In genomic region chr17:58658804-58659713, GRCh38 we compare ENCODE assay signal across 1 cellular context.
TF ChIP-seq lines count a peak whose summit lies in the region.

No MANE protein-coding gene starts in this region.

TF ChIP-seq in WTC11, 78 proteins besides CTCF, POLR2A, EP300 and RAD21 (continued from another document):
- TF ChIP-seq, protein P1, sequence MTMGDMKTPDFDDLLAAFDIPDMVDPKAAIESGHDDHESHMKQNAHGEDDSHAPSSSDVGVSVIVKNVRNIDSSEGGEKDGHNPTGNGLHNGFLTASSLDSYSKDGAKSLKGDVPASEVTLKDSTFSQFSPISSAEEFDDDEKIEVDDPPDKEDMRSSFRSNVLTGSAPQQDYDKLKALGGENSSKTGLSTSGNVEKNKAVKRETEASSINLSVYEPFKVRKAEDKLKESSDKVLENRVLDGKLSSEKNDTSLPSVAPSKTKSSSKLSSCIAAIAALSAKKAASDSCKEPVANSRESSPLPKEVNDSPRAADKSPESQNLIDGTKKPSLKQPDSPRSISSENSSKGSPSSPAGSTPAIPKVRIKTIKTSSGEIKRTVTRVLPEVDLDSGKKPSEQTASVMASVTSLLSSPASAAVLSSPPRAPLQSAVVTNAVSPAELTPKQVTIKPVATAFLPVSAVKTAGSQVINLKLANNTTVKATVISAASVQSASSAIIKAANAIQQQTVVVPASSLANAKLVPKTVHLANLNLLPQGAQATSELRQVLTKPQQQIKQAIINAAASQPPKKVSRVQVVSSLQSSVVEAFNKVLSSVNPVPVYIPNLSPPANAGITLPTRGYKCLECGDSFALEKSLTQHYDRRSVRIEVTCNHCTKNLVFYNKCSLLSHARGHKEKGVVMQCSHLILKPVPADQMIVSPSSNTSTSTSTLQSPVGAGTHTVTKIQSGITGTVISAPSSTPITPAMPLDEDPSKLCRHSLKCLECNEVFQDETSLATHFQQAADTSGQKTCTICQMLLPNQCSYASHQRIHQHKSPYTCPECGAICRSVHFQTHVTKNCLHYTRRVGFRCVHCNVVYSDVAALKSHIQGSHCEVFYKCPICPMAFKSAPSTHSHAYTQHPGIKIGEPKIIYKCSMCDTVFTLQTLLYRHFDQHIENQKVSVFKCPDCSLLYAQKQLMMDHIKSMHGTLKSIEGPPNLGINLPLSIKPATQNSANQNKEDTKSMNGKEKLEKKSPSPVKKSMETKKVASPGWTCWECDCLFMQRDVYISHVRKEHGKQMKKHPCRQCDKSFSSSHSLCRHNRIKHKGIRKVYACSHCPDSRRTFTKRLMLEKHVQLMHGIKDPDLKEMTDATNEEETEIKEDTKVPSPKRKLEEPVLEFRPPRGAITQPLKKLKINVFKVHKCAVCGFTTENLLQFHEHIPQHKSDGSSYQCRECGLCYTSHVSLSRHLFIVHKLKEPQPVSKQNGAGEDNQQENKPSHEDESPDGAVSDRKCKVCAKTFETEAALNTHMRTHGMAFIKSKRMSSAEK (CRISPR knock-in tag; IDR thresholded peaks at IDR 0.05; ENCODE audit: borderline replicate concordance) = peak; percentile 98
- TF ChIP-seq ESRRA (CRISPR knock-in tag; IDR thresholded peaks at IDR 0.05; ENCODE audit: borderline replicate concordance) (peak; percentile 73; the same call in 1 of the 2 replicates), NR2C2 (CRISPR knock-in tag; IDR thresholded peaks at IDR 0.05) (no peak), EMX1 (CRISPR knock-in tag; IDR thresholded peaks at IDR 0.05) (peak; percentile 99), ZNF512 (CRISPR knock-in tag; IDR thresholded peaks at IDR 0.05; ENCODE audit: borderline replicate concordance) (no peak), ZNF425 (CRISPR knock-in tag; conservative IDR thresholded peaks at IDR 0.05) (peak; percentile 98), SP1 (CRISPR knock-in tag; conservative IDR thresholded peaks at IDR 0.05) (peak; percentile 68; the same call in 1 of the 2 replicates), NFATC4 (CRISPR knock-in tag; IDR thresholded peaks at IDR 0.05) (peak; percentile 99), ZNF317 (CRISPR knock-in tag; IDR thresholded peaks at IDR 0.05; ENCODE audit: borderline replicate concordance, low read depth) (no peak), ARID4B (CRISPR knock-in tag; IDR thresholded peaks at IDR 0.05; ENCODE audit: borderline replicate concordance) (peak; percentile 79; the same call in 1 of the 2 replicates), NR1H2 (CRISPR knock-in tag; IDR thresholded peaks at IDR 0.05) (no peak), MYBL2 (CRISPR knock-in tag; IDR thresholded peaks at IDR 0.05) (no peak)
